In genomic region chr19:898663-899062, GRCh38 we compare ENCODE assay signal across 14 cellular contexts. TPM values are rescaled to one million over a fixed set of nuclear protein-coding genes. Genes with fewer than 3 reads are reported as not detected.
DNase-seq lines count a peak whose midpoint lies in the region; ATAC-seq and TF ChIP-seq lines count a peak whose summit lies in the region.
"Had no signal": no experiment of that assay in that cellular context is flagged by ENCODE, and none has a peak within 500 bp of the region (broad histone marks: within the 10 kb centered on the region; RNA-seq: fewer than 3 reads in every experiment).

No MANE protein-coding gene starts in this region.

- H3K4me1 Mint-ChIP-seq in activated naive CD8-positive, alpha-beta T cell treated with anti-CD3 and anti-CD28 coated beads for 36 hours = peaks cover 7% of the 10 kb centered on the region
- H3K4me1 Mint-ChIP-seq in activated naive CD8-positive, alpha-beta T cell treated with anti-CD3 and anti-CD28 coated beads, Interleukin-2, amount 50 U/mL, for 24 hours = peaks cover 7% of the 10 kb centered on the region
- H3K4me1 Mint-ChIP-seq in chondrocyte (ENCODE audit: low read depth) = peaks cover 2% of the 10 kb centered on the region
- H3K4me1 Mint-ChIP-seq in stimulated activated naive B cell treated with anti-CD40 and anti-IgM and Interleukin-4, amounts not matched to agents 10 μg/mL and 1 μg/mL and 100 μg/mL, for 72 hours = peaks cover 10 to 21% of the 10 kb centered on the region in 2 donors

- H3K27ac Mint-ChIP-seq in activated naive CD8-positive, alpha-beta T cell treated with anti-CD3 and anti-CD28 coated beads for 36 hours = peak overlapping the region; percentile 16
- no peak overlapping the region for H3K27ac Mint-ChIP-seq in activated naive CD8-positive, alpha-beta T cell treated with anti-CD3 and anti-CD28 coated beads, Interleukin-2, amount 50 U/mL, for 24 hours
- H3K27ac Mint-ChIP-seq in chondrocyte (ENCODE audit: unreplicated experiment) = no peak overlapping the region
- H3K27ac Mint-ChIP-seq in stimulated activated naive B cell treated with anti-CD40 and anti-IgM and Interleukin-4, amounts not matched to agents 10 μg/mL and 1 μg/mL and 100 μg/mL, for 72 hours = peak overlapping the region; percentile 69
- H3K27ac Mint-ChIP-seq: activated naive CD4-positive, alpha-beta T cell treated with anti-CD3 and anti-CD28 coated beads, Interleukin-2, amount 50 U/mL, for 24 hours had no signal

- no peak overlapping the region for H3K9ac ChIP-seq in colonic mucosa (ENCODE audit: low read depth in 2 of 2, low read length in 2 of 2)

- H3K4me3 ChIP-seq in colonic mucosa = no peak overlapping the region

- H3K36me3 ChIP-seq in colonic mucosa = no peaks in the 10 kb centered on the region

- no peak overlapping the region for H3K4me3 Mint-ChIP-seq in activated naive CD8-positive, alpha-beta T cell treated with anti-CD3 and anti-CD28 coated beads for 36 hours
- no peak overlapping the region for H3K4me3 Mint-ChIP-seq in activated naive CD8-positive, alpha-beta T cell treated with anti-CD3 and anti-CD28 coated beads, Interleukin-2, amount 50 U/mL, for 24 hours
- H3K4me3 Mint-ChIP-seq in chondrocyte (ENCODE audit: unreplicated experiment) = no peak overlapping the region
- H3K4me3 Mint-ChIP-seq in stimulated activated naive B cell treated with anti-CD40 and anti-IgM and Interleukin-4, amounts not matched to agents 10 μg/mL and 1 μg/mL and 100 μg/mL, for 72 hours = no peak overlapping the region
- H3K4me3 Mint-ChIP-seq: activated naive CD4-positive, alpha-beta T cell treated with anti-CD3 and anti-CD28 coated beads, Interleukin-2, amount 50 U/mL, for 24 hours had no signal

- no peaks in the 10 kb centered on the region for H3K27me3 ChIP-seq in colonic mucosa

- TF ChIP-seq CTCF in chondrocyte (IDR thresholded peaks at IDR 0.05) (no peak), colonic mucosa (IDR thresholded peaks at IDR 0.05) (no peak)

- no peak overlapping the region for H3K27ac ChIP-seq in colonic mucosa
- H3K27ac ChIP-seq: C4-2B, epithelial cell of prostate, VCaP had no signal

- DNase-seq in activated naive CD8-positive, alpha-beta T cell treated with anti-CD3 and anti-CD28 coated beads for 36 hours = peak; percentile 48
- DNase-seq in activated naive CD8-positive, alpha-beta T cell treated with anti-CD3 and anti-CD28 coated beads, Interleukin-2, amount 50 U/mL, for 24 hours = no peak
- DNase-seq in NCI-H2171 treated with DMSO at 0.1 percent for 48 hours (lab: John Stamatoyannopoulos, UW) (peak; percentile 97), chondrocyte (ENCODE audit: low spot score) (peak; percentile 77), NCI-H1092 (lab: John Stamatoyannopoulos, UW) (no peak), colonic mucosa (no peak)
- no peak for DNase-seq in stimulated activated naive B cell treated with anti-CD40 and anti-IgM and Interleukin-4, amounts not matched to agents 10 μg/mL and 1 μg/mL and 100 μg/mL, for 72 hours
- DNase-seq: KBM-7 had no signal

- peaks cover 1% of the 10 kb centered on the region for H3K36me3 Mint-ChIP-seq in activated naive CD8-positive, alpha-beta T cell treated with anti-CD3 and anti-CD28 coated beads for 36 hours
- H3K36me3 Mint-ChIP-seq in activated naive CD8-positive, alpha-beta T cell treated with anti-CD3 and anti-CD28 coated beads, Interleukin-2, amount 50 U/mL, for 24 hours (ENCODE audit: low read depth) = no peaks in the 10 kb centered on the region
- H3K36me3 Mint-ChIP-seq in chondrocyte (ENCODE audit: low read depth) = peaks cover 6% of the 10 kb centered on the region
- peaks cover 23 to 39% of the 10 kb centered on the region in 2 donors for H3K36me3 Mint-ChIP-seq in stimulated activated naive B cell treated with anti-CD40 and anti-IgM and Interleukin-4, amounts not matched to agents 10 μg/mL and 1 μg/mL and 100 μg/mL, for 72 hours
- H3K36me3 Mint-ChIP-seq: activated naive CD4-positive, alpha-beta T cell treated with anti-CD3 and anti-CD28 coated beads, Interleukin-2, amount 50 U/mL, for 24 hours had no signal

- H3K27me3 Mint-ChIP-seq in activated naive CD8-positive, alpha-beta T cell treated with anti-CD3 and anti-CD28 coated beads for 36 hours = no peaks in the 10 kb centered on the region
- H3K27me3 Mint-ChIP-seq in activated naive CD8-positive, alpha-beta T cell treated with anti-CD3 and anti-CD28 coated beads, Interleukin-2, amount 50 U/mL, for 24 hours = no peaks in the 10 kb centered on the region
- no peaks in the 10 kb centered on the region for H3K27me3 Mint-ChIP-seq in chondrocyte (ENCODE audit: low read depth)
- H3K27me3 Mint-ChIP-seq in stimulated activated naive B cell treated with anti-CD40 and anti-IgM and Interleukin-4, amounts not matched to agents 10 μg/mL and 1 μg/mL and 100 μg/mL, for 72 hours = no peaks in the 10 kb centered on the region
- H3K27me3 Mint-ChIP-seq: activated naive CD4-positive, alpha-beta T cell treated with anti-CD3 and anti-CD28 coated beads, Interleukin-2, amount 50 U/mL, for 24 hours had no signal

- no peaks in the 10 kb centered on the region for H3K4me1 ChIP-seq in colonic mucosa

- H3K9me3 Mint-ChIP-seq in activated naive CD8-positive, alpha-beta T cell treated with anti-CD3 and anti-CD28 coated beads for 36 hours = no peaks in the 10 kb centered on the region
- H3K9me3 Mint-ChIP-seq in activated naive CD8-positive, alpha-beta T cell treated with anti-CD3 and anti-CD28 coated beads, Interleukin-2, amount 50 U/mL, for 24 hours = no peaks in the 10 kb centered on the region
- no peaks in the 10 kb centered on the region for H3K9me3 Mint-ChIP-seq in chondrocyte (ENCODE audit: low read depth)
- H3K9me3 Mint-ChIP-seq in stimulated activated naive B cell treated with anti-CD40 and anti-IgM and Interleukin-4, amounts not matched to agents 10 μg/mL and 1 μg/mL and 100 μg/mL, for 72 hours = no peaks in the 10 kb centered on the region
- H3K9me3 Mint-ChIP-seq: activated naive CD4-positive, alpha-beta T cell treated with anti-CD3 and anti-CD28 coated beads, Interleukin-2, amount 50 U/mL, for 24 hours had no signal

- ATAC-seq in activated naive CD8-positive, alpha-beta T cell treated with anti-CD3 and anti-CD28 coated beads, Interleukin-2, amount 50 U/mL, for 24 hours = no peak
- peak in 1 of 2 donors; percentile 36 for ATAC-seq in stimulated activated naive B cell treated with anti-CD40 and anti-IgM and Interleukin-4, amounts not matched to agents 10 μg/mL and 1 μg/mL and 100 μg/mL, for 72 hours (replicated peaks)
- no peak for ATAC-seq in HG03565 (IDR thresholded peaks at IDR 0.05; ENCODE audit: unreplicated experiment)

- intact Hi-C loops in colonic mucosa (cut with DNase I) = no loop called here

- H3K9me3 ChIP-seq in colonic mucosa = no peaks in the 10 kb centered on the region

RNA-seq across cellular contexts. Expression of gene RNU6-9, which starts 5.4 kb away (rescaled TPM):
- not detected for total RNA-seq in activated naive CD8-positive, alpha-beta T cell treated with anti-CD3 and anti-CD28 coated beads for 36 hours
- total RNA-seq in chondrocyte = not detected in 3 replicates
- not detected for total RNA-seq in colonic mucosa
- total RNA-seq: subcutaneous adipose tissue had no signal

RNA-seq across cellular contexts. Expression of gene MED16, which starts 5.7 kb away (rescaled TPM):
- 10 to 100 TPM; 39.8 to 40.3 TPM for total RNA-seq in activated naive CD8-positive, alpha-beta T cell treated with anti-CD3 and anti-CD28 coated beads for 36 hours
- total RNA-seq in chondrocyte (47.0 to 53.9 TPM (median 53.1 TPM) in 3 replicates), colonic mucosa (10 to 100 TPM; 73.3 to 83.2 TPM)

RNA-seq across cellular contexts. Expression of gene R3HDM4, which starts 14.4 kb away (rescaled TPM):
- total RNA-seq in activated naive CD8-positive, alpha-beta T cell treated with anti-CD3 and anti-CD28 coated beads for 36 hours = 10 to 100 TPM; 50.5 to 51.7 TPM
- 47.1 to 52.2 TPM (median 48.4 TPM) in 3 replicates for total RNA-seq in chondrocyte
- 10 to 100 TPM; 54.5 to 55.6 TPM for total RNA-seq in colonic mucosa

RNA-seq across cellular contexts. Expression of gene KISS1R, which starts 18.5 kb away (rescaled TPM):
- 10 to 100 TPM; 12.2 to 13.3 TPM for total RNA-seq in activated naive CD8-positive, alpha-beta T cell treated with anti-CD3 and anti-CD28 coated beads for 36 hours
- total RNA-seq in chondrocyte (0.17 to 0.38 TPM (median 0.24 TPM) in 3 replicates), colonic mucosa (under 1 TPM in 1 of 2 donors, not detected in 1; 0.21 TPM)
- total RNA-seq: subcutaneous adipose tissue had no signal

RNA-seq across cellular contexts. Expression of gene ARID3A, which starts 27.2 kb away (rescaled TPM):
- 10 to 100 TPM; 10.2 to 11.8 TPM for total RNA-seq in activated naive CD8-positive, alpha-beta T cell treated with anti-CD3 and anti-CD28 coated beads for 36 hours
- total RNA-seq in chondrocyte = 6.6 to 10.0 TPM (median 8.8 TPM) in 3 replicates
- total RNA-seq in colonic mucosa = 10 to 100 TPM in 1 of 2 donors, 1 to 10 TPM in 1; 8.7 to 13.0 TPM

Comparison
In these comparisons a context has a peak if more than half of its experiments do, and no peak if none do; other contexts are left out.
1. DNase-seq: peak in activated naive CD8-positive, alpha-beta T cell treated with anti-CD3 and anti-CD28 coated beads for 36 hours (single experiment), NCI-H2171 treated with DMSO at 0.1 percent for 48 hours (single experiment) and chondrocyte (single experiment); none in activated naive CD8-positive, alpha-beta T cell treated with anti-CD3 and anti-CD28 coated beads, Interleukin-2, amount 50 U/mL, for 24 hours (single experiment), stimulated activated naive B cell treated with anti-CD40 and anti-IgM and Interleukin-4, amounts not matched to agents 10 μg/mL and 1 μg/mL and 100 μg/mL, for 72 hours (single experiment), NCI-H1092 (single experiment) and colonic mucosa (single experiment).
2. H3K27ac Mint-ChIP-seq: peak in activated naive CD8-positive, alpha-beta T cell treated with anti-CD3 and anti-CD28 coated beads for 36 hours (single experiment) and stimulated activated naive B cell treated with anti-CD40 and anti-IgM and Interleukin-4, amounts not matched to agents 10 μg/mL and 1 μg/mL and 100 μg/mL, for 72 hours (single experiment); none in activated naive CD8-positive, alpha-beta T cell treated with anti-CD3 and anti-CD28 coated beads, Interleukin-2, amount 50 U/mL, for 24 hours (single experiment) and chondrocyte (single experiment).